17 cellular contexts compared by ENCODE assay signal in the genomic region with DNA sequence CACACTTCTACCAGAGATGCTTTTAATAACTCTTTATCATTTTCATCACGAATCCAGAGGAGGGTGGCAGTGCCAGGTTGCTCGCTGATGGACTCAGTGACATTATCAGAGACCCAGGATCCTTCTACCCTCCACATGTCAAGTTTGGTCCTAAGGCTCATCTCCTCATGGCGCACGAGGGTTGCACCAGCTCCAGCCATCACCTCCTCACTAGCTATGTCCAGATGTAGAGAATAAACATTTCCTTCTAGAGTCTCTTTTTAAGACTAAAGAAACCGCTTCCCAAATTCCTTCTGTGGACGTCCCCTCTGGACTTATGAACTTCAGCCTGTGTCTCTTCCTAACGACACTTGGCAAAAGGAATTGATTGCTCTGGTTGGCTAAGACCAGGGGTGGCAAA.
DNase-seq lines count a peak whose midpoint lies in the region; ATAC-seq and TF ChIP-seq lines count a peak whose summit lies in the region.
"Had no signal": no experiment of that assay in that cellular context is flagged by ENCODE, and none has a peak within 500 bp of the region (broad histone marks: within the 10 kb centered on the region; RNA-seq: fewer than 3 reads in every experiment).

No MANE protein-coding gene starts in this region.

- no peak overlapping the region for H3K9ac ChIP-seq in BLaER1

- H3K4me1 ChIP-seq in BLaER1 = peaks cover 36% of the 10 kb centered on the region
- H3K4me1 ChIP-seq in breast epithelium = no peaks in the 10 kb centered on the region
- H3K4me1 ChIP-seq: A549, BE2C had no signal

- TF ChIP-seq CTCF in chondrocyte (IDR thresholded peaks at IDR 0.05) = no peak
- no peak for TF ChIP-seq CTCF in breast epithelium (IDR thresholded peaks at IDR 0.05)

- peak overlapping the region; percentile 44; the same call in 1 of the 2 replicates for H3K4me2 ChIP-seq in BLaER1
- H3K4me2 ChIP-seq: A549 had no signal

- H3K27me3 ChIP-seq in BLaER1 (no peaks in the 10 kb centered on the region), breast epithelium (peaks cover 0 to 12% of the 10 kb centered on the region in 2 donors)
- H3K27me3 ChIP-seq: BE2C had no signal

- intact Hi-C loops in breast epithelium (cut with DNase I; ENCODE audit: low total_unique reads) = no loop called here

- H3K4me3 Mint-ChIP-seq in chondrocyte (ENCODE audit: unreplicated experiment) = no peak overlapping the region
- H3K4me3 Mint-ChIP-seq: CD4-positive, alpha-beta memory T cell; H9 had no signal

- peaks cover 3% of the 10 kb centered on the region for H3K4me1 Mint-ChIP-seq in chondrocyte (ENCODE audit: low read depth)

- TF ChIP-seq POLR2A in breast epithelium (IDR thresholded peaks at IDR 0.05) = no peak

- H3K4me3 ChIP-seq in BLaER1 = no peak overlapping the region
- H3K4me3 ChIP-seq in breast epithelium = no peak overlapping the region
- H3K4me3 ChIP-seq: A549 had no signal

- H3K27ac ChIP-seq in BLaER1 (no peak overlapping the region), breast epithelium (no peak overlapping the region)
- H3K27ac ChIP-seq: A549 had no signal

- no peaks in the 10 kb centered on the region for H3K36me3 ChIP-seq in BLaER1
- H3K36me3 ChIP-seq in breast epithelium = no peaks in the 10 kb centered on the region
- H3K36me3 ChIP-seq: BE2C had no signal

- H3K36me3 Mint-ChIP-seq in chondrocyte (ENCODE audit: low read depth) = no peaks in the 10 kb centered on the region
- H3K36me3 Mint-ChIP-seq: CD4-positive, alpha-beta memory T cell had no signal

- H3K27me3 Mint-ChIP-seq in chondrocyte (ENCODE audit: low read depth) = peaks cover 13% of the 10 kb centered on the region

- no peak for ATAC-seq in GM18519 (IDR thresholded peaks at IDR 0.05; ENCODE audit: low FRiP score, unreplicated experiment)
- ATAC-seq: A549 had no signal

- DNase-seq in RPMI7951 (ENCODE audit: low read depth) (peak; percentile 40), chondrocyte (ENCODE audit: low spot score) (peak; percentile 24), NCI-H345 treated with DMSO at 0.1 percent for 48 hours (lab: John Stamatoyannopoulos, UW; ENCODE audit: unreplicated experiment) (no peak), breast epithelium (ENCODE audit: low spot score in 2 of 2) (no peak)
- DNase-seq: 8988T; ACHN; AML-193; BE2C; C1 segment of cervical spinal cord; Calu3; CD4-positive, alpha-beta memory T cell; DMS53; GF-D8 had no signal

- H3K9me3 ChIP-seq in BLaER1 (no peaks in the 10 kb centered on the region), breast epithelium (peaks cover 0 to 4% of the 10 kb centered on the region in 2 donors)
- H3K9me3 ChIP-seq: A549, BE2C had no signal

- H3K27ac Mint-ChIP-seq in chondrocyte (ENCODE audit: unreplicated experiment) = no peak overlapping the region
- H3K27ac Mint-ChIP-seq: CD4-positive, alpha-beta memory T cell; H9 had no signal

- H4K20me1 ChIP-seq in BLaER1 = no peaks in the 10 kb centered on the region

- H3K9me3 Mint-ChIP-seq in chondrocyte (ENCODE audit: low read depth) = no peaks in the 10 kb centered on the region

Comparison
In these comparisons a context has a peak if more than half of its experiments do, and no peak if none do; other contexts are left out.
1. DNase-seq: peak in RPMI7951 (single experiment) and chondrocyte (single experiment); none in NCI-H345 treated with DMSO at 0.1 percent for 48 hours (single experiment) and breast epithelium (0 of 2).